ENCODE assay signal across 1 cellular context in the genomic region with DNA sequence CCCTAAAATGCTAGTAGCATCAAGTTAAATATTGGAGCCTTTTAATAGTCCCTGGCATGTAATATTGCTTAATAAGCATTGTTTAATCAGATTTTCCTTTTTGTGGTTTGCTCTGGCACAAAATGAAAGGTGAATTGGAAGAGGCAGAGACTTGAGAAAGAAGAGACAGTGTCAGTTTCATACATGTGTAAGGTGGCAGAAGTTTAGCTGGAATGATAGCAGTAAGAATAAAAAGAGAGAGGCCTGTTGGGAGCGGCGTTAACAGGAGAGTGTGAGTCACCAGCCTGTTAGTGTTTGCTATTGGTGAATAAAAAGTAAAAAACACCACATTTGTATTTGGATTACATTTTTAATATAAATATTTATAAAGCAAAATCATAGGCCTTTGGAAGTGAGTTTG.
TF ChIP-seq lines count a peak whose summit lies in the region.

No MANE protein-coding gene starts in this region.

TF ChIP-seq in WTC11, 78 proteins besides CTCF, POLR2A, EP300 and RAD21 (continued from another document):
- TF ChIP-seq, protein P1, sequence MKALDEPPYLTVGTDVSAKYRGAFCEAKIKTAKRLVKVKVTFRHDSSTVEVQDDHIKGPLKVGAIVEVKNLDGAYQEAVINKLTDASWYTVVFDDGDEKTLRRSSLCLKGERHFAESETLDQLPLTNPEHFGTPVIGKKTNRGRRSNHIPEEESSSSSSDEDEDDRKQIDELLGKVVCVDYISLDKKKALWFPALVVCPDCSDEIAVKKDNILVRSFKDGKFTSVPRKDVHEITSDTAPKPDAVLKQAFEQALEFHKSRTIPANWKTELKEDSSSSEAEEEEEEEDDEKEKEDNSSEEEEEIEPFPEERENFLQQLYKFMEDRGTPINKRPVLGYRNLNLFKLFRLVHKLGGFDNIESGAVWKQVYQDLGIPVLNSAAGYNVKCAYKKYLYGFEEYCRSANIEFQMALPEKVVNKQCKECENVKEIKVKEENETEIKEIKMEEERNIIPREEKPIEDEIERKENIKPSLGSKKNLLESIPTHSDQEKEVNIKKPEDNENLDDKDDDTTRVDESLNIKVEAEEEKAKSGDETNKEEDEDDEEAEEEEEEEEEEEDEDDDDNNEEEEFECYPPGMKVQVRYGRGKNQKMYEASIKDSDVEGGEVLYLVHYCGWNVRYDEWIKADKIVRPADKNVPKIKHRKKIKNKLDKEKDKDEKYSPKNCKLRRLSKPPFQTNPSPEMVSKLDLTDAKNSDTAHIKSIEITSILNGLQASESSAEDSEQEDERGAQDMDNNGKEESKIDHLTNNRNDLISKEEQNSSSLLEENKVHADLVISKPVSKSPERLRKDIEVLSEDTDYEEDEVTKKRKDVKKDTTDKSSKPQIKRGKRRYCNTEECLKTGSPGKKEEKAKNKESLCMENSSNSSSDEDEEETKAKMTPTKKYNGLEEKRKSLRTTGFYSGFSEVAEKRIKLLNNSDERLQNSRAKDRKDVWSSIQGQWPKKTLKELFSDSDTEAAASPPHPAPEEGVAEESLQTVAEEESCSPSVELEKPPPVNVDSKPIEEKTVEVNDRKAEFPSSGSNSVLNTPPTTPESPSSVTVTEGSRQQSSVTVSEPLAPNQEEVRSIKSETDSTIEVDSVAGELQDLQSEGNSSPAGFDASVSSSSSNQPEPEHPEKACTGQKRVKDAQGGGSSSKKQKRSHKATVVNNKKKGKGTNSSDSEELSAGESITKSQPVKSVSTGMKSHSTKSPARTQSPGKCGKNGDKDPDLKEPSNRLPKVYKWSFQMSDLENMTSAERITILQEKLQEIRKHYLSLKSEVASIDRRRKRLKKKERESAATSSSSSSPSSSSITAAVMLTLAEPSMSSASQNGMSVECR (CRISPR knock-in tag; IDR thresholded peaks at IDR 0.05; ENCODE audit: borderline replicate concordance) = no peak
- no peak for TF ChIP-seq CREM (CRISPR knock-in tag; IDR thresholded peaks at IDR 0.05)
- TF ChIP-seq, protein P2, sequence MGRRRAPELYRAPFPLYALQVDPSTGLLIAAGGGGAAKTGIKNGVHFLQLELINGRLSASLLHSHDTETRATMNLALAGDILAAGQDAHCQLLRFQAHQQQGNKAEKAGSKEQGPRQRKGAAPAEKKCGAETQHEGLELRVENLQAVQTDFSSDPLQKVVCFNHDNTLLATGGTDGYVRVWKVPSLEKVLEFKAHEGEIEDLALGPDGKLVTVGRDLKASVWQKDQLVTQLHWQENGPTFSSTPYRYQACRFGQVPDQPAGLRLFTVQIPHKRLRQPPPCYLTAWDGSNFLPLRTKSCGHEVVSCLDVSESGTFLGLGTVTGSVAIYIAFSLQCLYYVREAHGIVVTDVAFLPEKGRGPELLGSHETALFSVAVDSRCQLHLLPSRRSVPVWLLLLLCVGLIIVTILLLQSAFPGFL (CRISPR knock-in tag; IDR thresholded peaks at IDR 0.05; ENCODE audit: borderline replicate concordance) = no peak
- TF ChIP-seq, protein P3, sequence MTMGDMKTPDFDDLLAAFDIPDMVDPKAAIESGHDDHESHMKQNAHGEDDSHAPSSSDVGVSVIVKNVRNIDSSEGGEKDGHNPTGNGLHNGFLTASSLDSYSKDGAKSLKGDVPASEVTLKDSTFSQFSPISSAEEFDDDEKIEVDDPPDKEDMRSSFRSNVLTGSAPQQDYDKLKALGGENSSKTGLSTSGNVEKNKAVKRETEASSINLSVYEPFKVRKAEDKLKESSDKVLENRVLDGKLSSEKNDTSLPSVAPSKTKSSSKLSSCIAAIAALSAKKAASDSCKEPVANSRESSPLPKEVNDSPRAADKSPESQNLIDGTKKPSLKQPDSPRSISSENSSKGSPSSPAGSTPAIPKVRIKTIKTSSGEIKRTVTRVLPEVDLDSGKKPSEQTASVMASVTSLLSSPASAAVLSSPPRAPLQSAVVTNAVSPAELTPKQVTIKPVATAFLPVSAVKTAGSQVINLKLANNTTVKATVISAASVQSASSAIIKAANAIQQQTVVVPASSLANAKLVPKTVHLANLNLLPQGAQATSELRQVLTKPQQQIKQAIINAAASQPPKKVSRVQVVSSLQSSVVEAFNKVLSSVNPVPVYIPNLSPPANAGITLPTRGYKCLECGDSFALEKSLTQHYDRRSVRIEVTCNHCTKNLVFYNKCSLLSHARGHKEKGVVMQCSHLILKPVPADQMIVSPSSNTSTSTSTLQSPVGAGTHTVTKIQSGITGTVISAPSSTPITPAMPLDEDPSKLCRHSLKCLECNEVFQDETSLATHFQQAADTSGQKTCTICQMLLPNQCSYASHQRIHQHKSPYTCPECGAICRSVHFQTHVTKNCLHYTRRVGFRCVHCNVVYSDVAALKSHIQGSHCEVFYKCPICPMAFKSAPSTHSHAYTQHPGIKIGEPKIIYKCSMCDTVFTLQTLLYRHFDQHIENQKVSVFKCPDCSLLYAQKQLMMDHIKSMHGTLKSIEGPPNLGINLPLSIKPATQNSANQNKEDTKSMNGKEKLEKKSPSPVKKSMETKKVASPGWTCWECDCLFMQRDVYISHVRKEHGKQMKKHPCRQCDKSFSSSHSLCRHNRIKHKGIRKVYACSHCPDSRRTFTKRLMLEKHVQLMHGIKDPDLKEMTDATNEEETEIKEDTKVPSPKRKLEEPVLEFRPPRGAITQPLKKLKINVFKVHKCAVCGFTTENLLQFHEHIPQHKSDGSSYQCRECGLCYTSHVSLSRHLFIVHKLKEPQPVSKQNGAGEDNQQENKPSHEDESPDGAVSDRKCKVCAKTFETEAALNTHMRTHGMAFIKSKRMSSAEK (CRISPR knock-in tag; IDR thresholded peaks at IDR 0.05; ENCODE audit: borderline replicate concordance) = no peak
- TF ChIP-seq NR3C1 (CRISPR knock-in tag; conservative IDR thresholded peaks at IDR 0.05; ENCODE audit: low read depth) = no peak
- TF ChIP-seq, protein P4, sequence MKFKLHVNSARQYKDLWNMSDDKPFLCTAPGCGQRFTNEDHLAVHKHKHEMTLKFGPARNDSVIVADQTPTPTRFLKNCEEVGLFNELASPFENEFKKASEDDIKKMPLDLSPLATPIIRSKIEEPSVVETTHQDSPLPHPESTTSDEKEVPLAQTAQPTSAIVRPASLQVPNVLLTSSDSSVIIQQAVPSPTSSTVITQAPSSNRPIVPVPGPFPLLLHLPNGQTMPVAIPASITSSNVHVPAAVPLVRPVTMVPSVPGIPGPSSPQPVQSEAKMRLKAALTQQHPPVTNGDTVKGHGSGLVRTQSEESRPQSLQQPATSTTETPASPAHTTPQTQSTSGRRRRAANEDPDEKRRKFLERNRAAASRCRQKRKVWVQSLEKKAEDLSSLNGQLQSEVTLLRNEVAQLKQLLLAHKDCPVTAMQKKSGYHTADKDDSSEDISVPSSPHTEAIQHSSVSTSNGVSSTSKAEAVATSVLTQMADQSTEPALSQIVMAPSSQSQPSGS (CRISPR knock-in tag; IDR thresholded peaks at IDR 0.05; ENCODE audit: borderline replicate concordance, low read depth) = no peak
- no peak for TF ChIP-seq ZNF232 (CRISPR knock-in tag; IDR thresholded peaks at IDR 0.05)
- no peak for TF ChIP-seq NFE2L1 (CRISPR knock-in tag; IDR thresholded peaks at IDR 0.05)
- TF ChIP-seq, protein P5, sequence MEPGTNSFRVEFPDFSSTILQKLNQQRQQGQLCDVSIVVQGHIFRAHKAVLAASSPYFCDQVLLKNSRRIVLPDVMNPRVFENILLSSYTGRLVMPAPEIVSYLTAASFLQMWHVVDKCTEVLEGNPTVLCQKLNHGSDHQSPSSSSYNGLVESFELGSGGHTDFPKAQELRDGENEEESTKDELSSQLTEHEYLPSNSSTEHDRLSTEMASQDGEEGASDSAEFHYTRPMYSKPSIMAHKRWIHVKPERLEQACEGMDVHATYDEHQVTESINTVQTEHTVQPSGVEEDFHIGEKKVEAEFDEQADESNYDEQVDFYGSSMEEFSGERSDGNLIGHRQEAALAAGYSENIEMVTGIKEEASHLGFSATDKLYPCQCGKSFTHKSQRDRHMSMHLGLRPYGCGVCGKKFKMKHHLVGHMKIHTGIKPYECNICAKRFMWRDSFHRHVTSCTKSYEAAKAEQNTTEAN (CRISPR knock-in tag; IDR thresholded peaks at IDR 0.05) = no peak
- TF ChIP-seq, protein P6, sequence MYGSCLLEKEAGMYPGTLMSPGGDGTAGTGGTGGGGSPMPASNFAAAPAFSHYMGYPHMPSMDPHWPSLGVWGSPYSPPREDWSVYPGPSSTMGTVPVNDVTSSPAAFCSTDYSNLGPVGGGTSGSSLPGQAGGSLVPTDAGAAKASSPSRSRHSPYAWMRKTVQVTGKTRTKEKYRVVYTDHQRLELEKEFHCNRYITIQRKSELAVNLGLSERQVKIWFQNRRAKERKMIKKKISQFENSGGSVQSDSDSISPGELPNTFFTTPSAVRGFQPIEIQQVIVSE (CRISPR knock-in tag; IDR thresholded peaks at IDR 0.05; ENCODE audit: borderline replicate concordance) = no peak
- TF ChIP-seq, protein P7, sequence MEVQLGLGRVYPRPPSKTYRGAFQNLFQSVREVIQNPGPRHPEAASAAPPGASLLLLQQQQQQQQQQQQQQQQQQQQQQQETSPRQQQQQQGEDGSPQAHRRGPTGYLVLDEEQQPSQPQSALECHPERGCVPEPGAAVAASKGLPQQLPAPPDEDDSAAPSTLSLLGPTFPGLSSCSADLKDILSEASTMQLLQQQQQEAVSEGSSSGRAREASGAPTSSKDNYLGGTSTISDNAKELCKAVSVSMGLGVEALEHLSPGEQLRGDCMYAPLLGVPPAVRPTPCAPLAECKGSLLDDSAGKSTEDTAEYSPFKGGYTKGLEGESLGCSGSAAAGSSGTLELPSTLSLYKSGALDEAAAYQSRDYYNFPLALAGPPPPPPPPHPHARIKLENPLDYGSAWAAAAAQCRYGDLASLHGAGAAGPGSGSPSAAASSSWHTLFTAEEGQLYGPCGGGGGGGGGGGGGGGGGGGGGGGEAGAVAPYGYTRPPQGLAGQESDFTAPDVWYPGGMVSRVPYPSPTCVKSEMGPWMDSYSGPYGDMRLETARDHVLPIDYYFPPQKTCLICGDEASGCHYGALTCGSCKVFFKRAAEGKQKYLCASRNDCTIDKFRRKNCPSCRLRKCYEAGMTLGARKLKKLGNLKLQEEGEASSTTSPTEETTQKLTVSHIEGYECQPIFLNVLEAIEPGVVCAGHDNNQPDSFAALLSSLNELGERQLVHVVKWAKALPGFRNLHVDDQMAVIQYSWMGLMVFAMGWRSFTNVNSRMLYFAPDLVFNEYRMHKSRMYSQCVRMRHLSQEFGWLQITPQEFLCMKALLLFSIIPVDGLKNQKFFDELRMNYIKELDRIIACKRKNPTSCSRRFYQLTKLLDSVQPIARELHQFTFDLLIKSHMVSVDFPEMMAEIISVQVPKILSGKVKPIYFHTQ (CRISPR knock-in tag; IDR thresholded peaks at IDR 0.05) = no peak
- no peak for TF ChIP-seq ZNF263 (CRISPR knock-in tag; IDR thresholded peaks at IDR 0.05; ENCODE audit: low read depth)
